38 cellular contexts compared by ENCODE assay signal in the genomic region with DNA sequence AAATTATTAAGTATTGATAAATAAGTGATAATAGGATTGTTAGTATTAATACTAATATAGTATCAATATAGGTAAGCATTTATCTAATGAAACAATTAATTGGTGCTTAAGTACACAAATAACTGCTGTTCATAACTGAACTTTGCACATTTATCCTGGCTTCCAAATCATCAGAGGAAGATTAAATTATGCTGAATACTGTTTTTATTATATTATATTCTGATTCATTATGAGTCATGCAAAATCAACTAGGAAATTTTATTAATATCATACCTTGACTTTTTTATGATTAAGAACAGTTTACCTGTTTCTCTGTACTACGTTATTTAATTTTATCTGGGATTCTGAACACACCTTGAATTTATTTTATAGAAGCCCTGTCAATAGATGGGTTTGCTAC. TPM values are rescaled to one million over a fixed set of nuclear protein-coding genes. Genes with fewer than 3 reads are reported as not detected.
"Had no signal": no experiment of that assay in that cellular context is flagged by ENCODE, and none has a peak within 500 bp of the region (broad histone marks: within the 10 kb centered on the region; RNA-seq: fewer than 3 reads in every experiment).

No MANE protein-coding gene starts in this region.

- DNase-seq: activated CD4-positive, alpha-beta memory T cell treated with anti-CD3 and anti-CD28 coated beads, Interleukin-2, amount 10 ng/mL, durations not matched to agents 7 days and 5 days; activated CD4-positive, alpha-beta T cell treated with anti-CD3 and anti-CD28 coated beads for 1 hour; activated CD4-positive, alpha-beta T cell treated with anti-CD3 and anti-CD28 coated beads for 36 hours; activated CD4-positive, alpha-beta T cell treated with anti-CD3 and anti-CD28 coated beads for 48 hours; activated CD4-positive, alpha-beta T cell treated with anti-CD3 and anti-CD28 coated beads, Interleukin-2, amount 10 ng/mL, durations not matched to agents 7 days and 5 days; activated CD4-positive, alpha-beta T cell treated with anti-CD3 and anti-CD28 coated beads, Interleukin-2, amount 50 U/mL, for 48 hours; activated CD4-positive, CD25-positive, alpha-beta regulatory T cell; activated CD8-positive, alpha-beta memory T cell treated with anti-CD3 and anti-CD28 coated beads for 24 hours; activated CD8-positive, alpha-beta memory T cell treated with anti-CD3 and anti-CD28 coated beads, Interleukin-2, amount 10 ng/mL, durations not matched to agents 7 days and 5 days; activated CD8-positive, alpha-beta memory T cell treated with anti-CD3 and anti-CD28 coated beads, Interleukin-2, amount 50 U/mL, for 48 hours; activated CD8-positive, alpha-beta T cell treated with anti-CD3 and anti-CD28 coated beads, Interleukin-2, amount 10 ng/mL, durations not matched to agents 7 days and 5 days; activated effector memory CD4-positive, alpha-beta T cell treated with Interleukin-2 at 50 U/mL for 16 hours; activated gamma-delta T cell treated with Interleukin-2 at 50 U/mL for 16 hours; activated naive CD4-positive, alpha-beta T cell; activated naive CD4-positive, alpha-beta T cell treated with anti-CD3 and anti-CD28 coated beads for 36 hours; activated naive CD4-positive, alpha-beta T cell treated with anti-CD3 and anti-CD28 coated beads, Interleukin-2, amount 50 U/mL, for 16 hours; activated naive CD8-positive, alpha-beta T cell treated with anti-CD3 and anti-CD28 coated beads for 36 hours; activated T-cell treated with anti-CD3 and anti-CD28 coated beads, Interleukin-2, amount 50 U/mL, for 24 hours; activated T-cell treated with anti-CD3 and anti-CD28 coated beads, Interleukin-2, amount 50 U/mL, for 48 hours; adrenal gland; amniotic stem cell; aorta; body of pancreas; brain microvascular endothelial cell; central memory CD4-positive, alpha-beta T cell; T-helper 1 cell; T-helper 2 cell; T-helper 9 cell; WERI-Rb-1 had no signal

- H3K27ac ChIP-seq: adrenal gland, body of pancreas, brain microvascular endothelial cell, breast epithelium, cardiac muscle cell, WERI-Rb-1 had no signal

- H3K4me1 ChIP-seq: adrenal gland, body of pancreas, breast epithelium had no signal

- ATAC-seq: activated CD4-positive, alpha-beta T cell treated with anti-CD3 and anti-CD28 coated beads for 36 hours; activated CD4-positive, CD25-positive, alpha-beta regulatory T cell treated with anti-CD3 and anti-CD28 coated beads, Interleukin-2, amount 50 U/mL, for 24 hours; activated CD8-positive, alpha-beta memory T cell treated with anti-CD3 and anti-CD28 coated beads, Interleukin-2, amount 10 ng/mL, durations not matched to agents 7 days and 5 days; activated CD8-positive, alpha-beta T cell treated with anti-CD3 and anti-CD28 coated beads, Interleukin-2, amount 10 ng/mL, durations not matched to agents 7 days and 5 days; activated naive CD4-positive, alpha-beta T cell treated with anti-CD3 and anti-CD28 coated beads, Interleukin-2, amount 50 U/mL, for 72 hours; body of pancreas; WTC11 had no signal

- FAIRE-seq: TTC549 had no signal

- H3K36me3 ChIP-seq: adrenal gland, breast epithelium, cardiac muscle cell, WERI-Rb-1 had no signal

- H3K27me3 ChIP-seq: adrenal gland, body of pancreas, brain microvascular endothelial cell, breast epithelium, cardiac muscle cell had no signal

- H3K9me3 ChIP-seq: adrenal gland, body of pancreas, breast epithelium had no signal

- H3K4me3 ChIP-seq: adrenal gland, body of pancreas, breast epithelium, cardiac muscle cell had no signal

RNA-seq across cellular contexts. Expression of a gene that starts 42.6 kb away (rescaled TPM):
- total RNA-seq: activated CD4-positive, alpha-beta memory T cell treated with anti-CD3 and anti-CD28 coated beads, Interleukin-2, amount 10 ng/mL, durations not matched to agents 7 days and 5 days; activated CD4-positive, alpha-beta T cell treated with anti-CD3 and anti-CD28 coated beads for 36 hours; activated CD4-positive, alpha-beta T cell treated with anti-CD3 and anti-CD28 coated beads, Interleukin-2, amount 10 ng/mL, durations not matched to agents 7 days and 5 days; activated CD8-positive, alpha-beta T cell treated with anti-CD3 and anti-CD28 coated beads, Interleukin-2, amount 10 ng/mL, durations not matched to agents 7 days and 5 days; activated naive CD4-positive, alpha-beta T cell treated with anti-CD3 and anti-CD28 coated beads for 36 hours; activated naive CD8-positive, alpha-beta T cell treated with anti-CD3 and anti-CD28 coated beads for 36 hours; activated T-helper 2 cell treated with anti-CD3 and anti-CD28 coated beads, Interferon-gamma antibody, Interleukin-2, Interleukin-4, amounts not matched to agents 10 μg/mL and 5 μg/mL and 100 μg/mL, durations not matched to agents 14 hours and 24 hours and 36 hours; cardiac muscle cell; WTC11 had no signal
- polyA plus RNA-seq: cardiac muscle cell had no signal

RNA-seq across cellular contexts. Expression of a gene that starts 48.6 kb away (rescaled TPM):
- total RNA-seq: activated CD4-positive, alpha-beta memory T cell treated with anti-CD3 and anti-CD28 coated beads, Interleukin-2, amount 10 ng/mL, durations not matched to agents 7 days and 5 days; activated CD4-positive, alpha-beta T cell treated with anti-CD3 and anti-CD28 coated beads for 36 hours; activated CD4-positive, alpha-beta T cell treated with anti-CD3 and anti-CD28 coated beads, Interleukin-2, amount 10 ng/mL, durations not matched to agents 7 days and 5 days; activated CD8-positive, alpha-beta memory T cell treated with anti-CD3 and anti-CD28 coated beads, Interleukin-2, amount 10 ng/mL, durations not matched to agents 7 days and 5 days; activated CD8-positive, alpha-beta T cell treated with anti-CD3 and anti-CD28 coated beads, Interleukin-2, amount 10 ng/mL, durations not matched to agents 7 days and 5 days; activated naive CD4-positive, alpha-beta T cell treated with anti-CD3 and anti-CD28 coated beads for 36 hours; activated naive CD4-positive, alpha-beta T cell treated with anti-CD3 and anti-CD28 coated beads, Interleukin-2, amount 50 U/mL, for 72 hours; activated naive CD8-positive, alpha-beta T cell treated with anti-CD3 and anti-CD28 coated beads for 36 hours; activated T-helper 2 cell treated with anti-CD3 and anti-CD28 coated beads, Interferon-gamma antibody, Interleukin-2, Interleukin-4, amounts not matched to agents 10 μg/mL and 5 μg/mL and 100 μg/mL, durations not matched to agents 14 hours and 24 hours and 36 hours; adrenal gland; astrocyte; breast epithelium; cardiac muscle cell; cerebellum; WTC11 had no signal
- polyA plus RNA-seq: cardiac muscle cell had no signal
